19 cellular contexts compared by ENCODE assay signal in genomic region chr16:19173649-19174383, GRCh38. TPM values are rescaled to one million over a fixed set of nuclear protein-coding genes. Genes with fewer than 3 reads are reported as not detected.
"Had no signal": no experiment of that assay in that cellular context is flagged by ENCODE, and none has a peak within 500 bp of the region (broad histone marks: within the 10 kb centered on the region; RNA-seq: fewer than 3 reads in every experiment).

No MANE protein-coding gene starts in this region.

- H3K36me3 Mint-ChIP-seq: T-cell had no signal

- H3K4me3 ChIP-seq: gastrocnemius medialis, left lung, pancreas, tibial artery had no signal

- H3K4me1 ChIP-seq: pancreas had no signal

- H3K27me3 ChIP-seq: pancreas had no signal

- H3K4me3 Mint-ChIP-seq: T-cell had no signal

- H3K36me3 ChIP-seq: gastrocnemius medialis, left lung, pancreas, tibial artery had no signal

- H3K27ac ChIP-seq: epithelial cell of prostate, gastrocnemius medialis, left lung, pancreas, tibial artery had no signal

- ATAC-seq: gastrocnemius medialis, left lung, pancreas, T-cell had no signal

- H3K27ac Mint-ChIP-seq: T-cell had no signal

- H3K9me3 ChIP-seq: gastrocnemius medialis, left lung, pancreas, tibial artery had no signal

- H3K9me3 Mint-ChIP-seq: nephron, T-cell had no signal

- DNase-seq: activated CD4-positive, alpha-beta T cell treated with anti-CD3 and anti-CD28 coated beads for 1 hour; activated CD4-positive, alpha-beta T cell treated with anti-CD3 and anti-CD28 coated beads, Interleukin-2, amount 50 U/mL, for 4 hours; activated naive CD4-positive, alpha-beta T cell; activated T-cell treated with anti-CD3 and anti-CD28 coated beads for 4 hours; aorta; cerebellar nuclear complex; dermis blood vessel endothelial cell; gastrocnemius medialis; islet precursor cell; left lung; pancreas; stimulated activated CD4-positive, alpha-beta T cell treated with anti-CD3 and anti-CD28 coated beads, Interleukin-2, amount 100 ng/mL, for 48 hours; stimulated activated naive CD4-positive, alpha-beta T cell; T-cell; T-helper 9 cell; tibial artery had no signal

RNA-seq across cellular contexts. Expression of gene SYT17, which starts 5.8 kb away (rescaled TPM):
- polyA plus RNA-seq: fibroblast of lung had no signal
